In genomic region chr12:53939141-53940108, GRCh38 we compare ENCODE assay signal across 11 cellular contexts. TPM values are rescaled to one million over a fixed set of nuclear protein-coding genes. Genes with fewer than 3 reads are reported as not detected.
DNase-seq lines count a peak whose midpoint lies in the region; ATAC-seq and TF ChIP-seq lines count a peak whose summit lies in the region.
"Had no signal": no experiment of that assay in that cellular context is flagged by ENCODE, and none has a peak within 500 bp of the region (broad histone marks: within the 10 kb centered on the region; RNA-seq: fewer than 3 reads in every experiment).

No MANE protein-coding gene starts in this region.

- peak overlapping the region; percentile 55 for H3K4me3 Mint-ChIP-seq in mesothelial cell of epicardium
- H3K4me3 Mint-ChIP-seq in activated T-cell treated with anti-CD3 and anti-CD28 coated beads, Interleukin-2, amount 50 U/mL, for 4 hours = no peak overlapping the region

- peaks cover 95% of the 10 kb centered on the region for H3K27me3 Mint-ChIP-seq in mesothelial cell of epicardium (ENCODE audit: low read depth)
- peaks cover 88% of the 10 kb centered on the region for H3K27me3 Mint-ChIP-seq in activated T-cell treated with anti-CD3 and anti-CD28 coated beads, Interleukin-2, amount 50 U/mL, for 4 hours (ENCODE audit: low read depth)

- TF ChIP-seq CTCF in HEK293 (tag by site-specific recombination; IDR thresholded peaks at IDR 0.05) (peak; percentile 62; the same call in 1 of the 2 replicates), breast epithelium (IDR thresholded peaks at IDR 0.05) (no peak), mesothelial cell of epicardium (IDR thresholded peaks at IDR 0.05; ENCODE audit: unreplicated experiment) (no peak)

- H3K36me3 Mint-ChIP-seq in mesothelial cell of epicardium = peaks cover 2% of the 10 kb centered on the region
- H3K36me3 Mint-ChIP-seq in activated T-cell treated with anti-CD3 and anti-CD28 coated beads, Interleukin-2, amount 50 U/mL, for 4 hours (ENCODE audit: insufficient read depth) = no peaks in the 10 kb centered on the region

- no peaks in the 10 kb centered on the region for H3K9me3 Mint-ChIP-seq in mesothelial cell of epicardium
- H3K9me3 Mint-ChIP-seq in activated T-cell treated with anti-CD3 and anti-CD28 coated beads, Interleukin-2, amount 50 U/mL, for 4 hours = no peaks in the 10 kb centered on the region

- TF ChIP-seq POLR2A in breast epithelium (IDR thresholded peaks at IDR 0.05) = no peak

- H3K36me3 ChIP-seq in HEK293 (ENCODE audit: control insufficient read depth in 2 of 2, insufficient read depth in 1 of 2, low read length in 2 of 2) = peaks cover 0 to 4% of the 10 kb centered on the region in 2 experiments; a peak in 1 of 3 replicates
- H3K36me3 ChIP-seq in breast epithelium = no peaks in the 10 kb centered on the region
- H3K36me3 ChIP-seq: adrenal gland, thyroid gland had no signal

- peaks cover 28 to 98% of the 10 kb centered on the region in 2 donors for H3K27me3 ChIP-seq in breast epithelium

- POLR2A ChIA-PET in HEK293 (lab: Yijun Ruan, JAX) = interaction anchor here (0.7 to 2.0 kb wide), 10 partner anchors 14 to 559 kb away, joined by 3 to 8 read pairs (median 4); partner anchors contain the start of genes HOXC5, HOXC9, SMUG1 and SP1

- H3K9me3 ChIP-seq in HEK293 (ENCODE audit: control insufficient read depth, insufficient read depth, low read depth, low read length) = no peaks in the 10 kb centered on the region
- no peaks in the 10 kb centered on the region for H3K9me3 ChIP-seq in breast epithelium
- H3K9me3 ChIP-seq: adrenal gland, thyroid gland had no signal

- peaks cover 14% of the 10 kb centered on the region for H3K4me1 Mint-ChIP-seq in mesothelial cell of epicardium
- H3K4me1 Mint-ChIP-seq in activated T-cell treated with anti-CD3 and anti-CD28 coated beads, Interleukin-2, amount 50 U/mL, for 4 hours (ENCODE audit: low read depth) = peaks cover 12% of the 10 kb centered on the region

- H3K27ac ChIP-seq in HEK293 (ENCODE audit: extremely low read depth, low read depth, low read length) (peak overlapping the region; percentile 94), breast epithelium (peak overlapping the region; percentile 52 to 73)
- H3K27ac ChIP-seq: adrenal gland, thyroid gland had no signal

- no peak overlapping the region for H3K27ac Mint-ChIP-seq in mesothelial cell of epicardium

- DNase-seq in AG08395 (ENCODE audit: low spot score) (peak; percentile 61), breast epithelium (ENCODE audit: low spot score in 2 of 2) (peak in 1 of 2 donors; percentile 71), mesothelial cell of epicardium (ENCODE audit: low spot score in 2 of 2, unreplicated experiment in 2 of 2) (peak in 1 of 2 experiments; percentile 72), NCI-H128 (lab: John Stamatoyannopoulos, UW; ENCODE audit: unreplicated experiment) (no peak), epidermal melanocyte (ENCODE audit: insufficient read length, low spot score) (no peak)
- DNase-seq in activated T-cell treated with anti-CD3 and anti-CD28 coated beads, Interleukin-2, amount 50 U/mL, for 4 hours = no peak
- no peak for DNase-seq in activated CD8-positive, alpha-beta memory T cell treated with anti-CD3 and anti-CD28 coated beads for 24 hours
- DNase-seq: COR-L47 had no signal

- intact Hi-C loops in breast epithelium (cut with DNase I; ENCODE audit: low total_unique reads) = no loop called here

- CTCF ChIA-PET in HEK293 (lab: Yijun Ruan, JAX) = interaction anchor here (0.6 to 2.2 kb wide), 11 partner anchors 46 to 1225 kb away, joined by 3 to 7 read pairs (median 4); partner anchors contain the start of gene HOXC10

- H3K4me3 ChIP-seq in HEK293 (ENCODE audit: low read depth, low read length) (peak overlapping the region; percentile 63), breast epithelium (peak overlapping the region; percentile 11 to 65 (median 61))
- H3K4me3 ChIP-seq: adrenal gland, thyroid gland had no signal

- no peak for ATAC-seq in activated T-cell treated with anti-CD3 and anti-CD28 coated beads, Interleukin-2, amount 50 U/mL, for 4 hours

- peaks cover 6% of the 10 kb centered on the region; the same call in 1 of the 2 replicates for H3K4me1 ChIP-seq in HEK293 (ENCODE audit: control insufficient read depth, insufficient read depth, low read length)
- no peaks in the 10 kb centered on the region for H3K4me1 ChIP-seq in breast epithelium
- H3K4me1 ChIP-seq: adrenal gland had no signal

TF ChIP-seq in HEK293, 187 proteins besides CTCF, POLR2A, EP300 and RAD21 (continues in another document):
- TF ChIP-seq GLI4 (tag by site-specific recombination; IDR thresholded peaks at IDR 0.05) = no peak
- no peak for TF ChIP-seq EGR2 (tag by site-specific recombination; IDR thresholded peaks at IDR 0.05; ENCODE audit: low read depth)
- no peak for TF ChIP-seq ZNF600 (tag by site-specific recombination; IDR thresholded peaks at IDR 0.05)
- peak; percentile 95 for TF ChIP-seq ZBTB8A (tag by site-specific recombination; IDR thresholded peaks at IDR 0.05)
- TF ChIP-seq ZNF354C (tag by site-specific recombination; IDR thresholded peaks at IDR 0.05; ENCODE audit: borderline replicate concordance, low read depth) = no peak
- TF ChIP-seq YY1 (tag by site-specific recombination; IDR thresholded peaks at IDR 0.05) = no peak
- TF ChIP-seq ZNF629 (tag by site-specific recombination; IDR thresholded peaks at IDR 0.05) = no peak
- no peak for TF ChIP-seq PRDM2 (tag by site-specific recombination; IDR thresholded peaks at IDR 0.05; ENCODE audit: borderline replicate concordance)
- TF ChIP-seq ZNF473 (tag by site-specific recombination; IDR thresholded peaks at IDR 0.05) = no peak
- no peak for TF ChIP-seq ZNF521 (tag by site-specific recombination; IDR thresholded peaks at IDR 0.05)

RNA-seq across cellular contexts. Expression of gene HOXC13, which starts 0.8 kb away (rescaled TPM):
- 1 to 10 TPM in 1 of 3 donors, under 1 TPM in 1, not detected in 1; 0.98 to 1.0 TPM for total RNA-seq in breast epithelium
- total RNA-seq in mesothelial cell of epicardium = 0.44 to 0.69 TPM (median 0.61 TPM) in 3 replicates
- not detected for total RNA-seq in activated T-cell treated with anti-CD3 and anti-CD28 coated beads, Interleukin-2, amount 50 U/mL, for 4 hours
- total RNA-seq: thyroid gland had no signal

RNA-seq across cellular contexts. Expression of gene HOXC12, which starts 15.3 kb away (rescaled TPM):
- total RNA-seq in breast epithelium = under 1 TPM in 1 of 3 donors, not detected in 2; 0.15 TPM
- not detected in 3 replicates for total RNA-seq in mesothelial cell of epicardium
- total RNA-seq in activated T-cell treated with anti-CD3 and anti-CD28 coated beads, Interleukin-2, amount 50 U/mL, for 4 hours = not detected
- total RNA-seq: adrenal gland, thyroid gland had no signal

RNA-seq across cellular contexts. Expression of gene HOXC11, which starts 33.5 kb away (rescaled TPM):
- total RNA-seq in breast epithelium (under 1 TPM in 1 of 3 donors, not detected in 2; 0.29 TPM), mesothelial cell of epicardium (0.47 to 0.60 TPM (median 0.47 TPM) in 3 replicates)
- total RNA-seq in activated T-cell treated with anti-CD3 and anti-CD28 coated beads, Interleukin-2, amount 50 U/mL, for 4 hours = not detected
- total RNA-seq: adrenal gland, thyroid gland had no signal

RNA-seq across cellular contexts. Expression of gene HOTAIR, which starts 35.3 kb away (rescaled TPM):
- 1 to 10 TPM in 1 of 3 donors, under 1 TPM in 1, not detected in 1; 0.73 to 1.3 TPM for total RNA-seq in breast epithelium
- 1.1 to 1.8 TPM (median 1.8 TPM) in 3 replicates for total RNA-seq in mesothelial cell of epicardium
- total RNA-seq in activated T-cell treated with anti-CD3 and anti-CD28 coated beads, Interleukin-2, amount 50 U/mL, for 4 hours = not detected
- total RNA-seq: adrenal gland, thyroid gland had no signal

RNA-seq across cellular contexts. Expression of gene HOXC10, which starts 45.5 kb away (rescaled TPM):
- total RNA-seq in breast epithelium = 10 to 100 TPM in 1 of 3 donors, 1 to 10 TPM in 2; 2.0 to 10.9 (median 4.3) TPM
- total RNA-seq in mesothelial cell of epicardium = 0.95 to 0.97 TPM (median 0.96 TPM) in 3 replicates
- not detected for total RNA-seq in activated T-cell treated with anti-CD3 and anti-CD28 coated beads, Interleukin-2, amount 50 U/mL, for 4 hours
- total RNA-seq: thyroid gland had no signal
